ENCODE assay signal across 14 cellular contexts in the genomic region with DNA sequence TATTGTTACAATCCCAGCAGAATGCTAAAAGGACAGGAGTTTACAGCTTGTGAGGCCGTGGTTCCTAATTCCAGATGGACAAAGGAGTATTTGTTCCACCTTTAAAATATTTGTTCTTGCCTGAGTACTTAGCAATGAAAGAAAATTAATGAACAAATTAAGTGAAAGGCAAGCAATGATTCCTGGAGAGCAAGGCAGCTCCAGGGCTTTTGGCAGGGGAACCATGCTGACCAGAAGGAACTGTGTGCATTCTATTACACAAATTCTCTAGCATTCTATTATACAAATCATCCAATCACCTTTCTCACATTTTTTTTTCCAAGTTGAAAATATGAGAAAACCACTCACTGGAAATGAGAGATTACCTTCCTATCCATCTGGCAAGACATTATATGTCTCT. TPM values are rescaled to one million over a fixed set of nuclear protein-coding genes. Genes with fewer than 3 reads are reported as not detected.
A peak's percentile ranks its signal among the peaks of the same experiment; 100 is the strongest.
DNase-seq lines count a peak whose midpoint lies in the region; ATAC-seq and TF ChIP-seq lines count a peak whose summit lies in the region.
"Had no signal": no experiment of that assay in that cellular context is flagged by ENCODE, and none has a peak within 500 bp of the region (broad histone marks: within the 10 kb centered on the region; RNA-seq: fewer than 3 reads in every experiment).

No MANE protein-coding gene starts in this region.

- H2AFZ ChIP-seq in PC-9: no peak overlapping the region

- no peaks in the 10 kb centered on the region for H3K9me3 ChIP-seq in PC-9 (ENCODE audit: insufficient read depth, low read depth)
- H3K9me3 ChIP-seq: lower lobe of right lung had no signal

- H3K4me1 ChIP-seq in PC-9 (replicated peaks; ENCODE audit: insufficient read depth): peaks cover 49% of the 10 kb centered on the region

- peak; percentile 35 for DNase-seq in EH (ENCODE audit: low read depth)
- DNase-seq in PC-9: peak; percentile 48 to 76
- DNase-seq in epithelial cell of esophagus (ENCODE audit: low read depth): peak; percentile 64
- no peak for DNase-seq in progenitor cell of endocrine pancreas (ENCODE audit: low spot score, unreplicated experiment)
- no peak for DNase-seq in HPDE6-E6E7 (ENCODE audit: extremely low spot score)
- DNase-seq in NCI-H1092 treated with DMSO at 0.1 percent for 48 hours (lab: John Stamatoyannopoulos, UW): no peak
- DNase-seq: DND-41, lower lobe of right lung, NCI-H1436 treated with DMSO at 0.1 percent for 48 hours, NCI-H82, right cardiac atrium had no signal

- peak overlapping the region; percentile 73 for H3K27ac Mint-ChIP-seq in progenitor cell of endocrine pancreas

- H3K9me2 ChIP-seq in PC-9 (ENCODE audit: insufficient read depth): no peaks in the 10 kb centered on the region

- H4K20me1 ChIP-seq in PC-9 (ENCODE audit: insufficient read depth): no peaks in the 10 kb centered on the region

- no TSS peak for BruUV-seq in PC-9 (replicated peaks; lab: Mats Ljungman, UMichigan)

- peak overlapping the region; percentile 74 for H3K4me3 Mint-ChIP-seq in progenitor cell of endocrine pancreas (ENCODE audit: low read depth)

- ATAC-seq in HG03457 (IDR thresholded peaks at IDR 0.05; ENCODE audit: unreplicated experiment) (no peak), GM21576 (IDR thresholded peaks at IDR 0.05; ENCODE audit: unreplicated experiment) (no peak)

- peak overlapping the region; percentile 93 for H3K27ac ChIP-seq in PC-9
- H3K27ac ChIP-seq: cardiac muscle cell, lower lobe of right lung had no signal

- peak overlapping the region; percentile 22; the same call in 1 of the 2 replicates for H3K4me3 ChIP-seq in PC-9
- no peak overlapping the region for H3K4me3 ChIP-seq in epithelial cell of esophagus (ENCODE audit: low read length)
- H3K4me3 ChIP-seq: cardiac muscle cell, lower lobe of right lung had no signal

- CTCF ChIA-PET in PC-9 (lab: Charles Lee): interaction anchor here (0.7 kb wide), 1 partner anchor 245 kb away, joined by 3 read pairs; no protein-coding TSS in a partner anchor

- intact Hi-C loops in PC-9 (cut with micrococcal nuclease; ENCODE audit: unreplicated experiment): loop anchor here (1.0 to 10.0 kb wide), 5 partner anchors 12 to 1216 kb away; a partner anchor contains a TSS

- peaks cover 26% of the 10 kb centered on the region for H3K79me2 ChIP-seq in PC-9 (ENCODE audit: low read depth)

- peaks cover 44% of the 10 kb centered on the region for H3F3A ChIP-seq in PC-9 (ENCODE audit: insufficient read depth, low read depth)

- no peaks in the 10 kb centered on the region for H3K27me3 ChIP-seq in PC-9 (ENCODE audit: insufficient read depth, low read depth)

- peaks cover 35% of the 10 kb centered on the region for H3K4me1 Mint-ChIP-seq in progenitor cell of endocrine pancreas (ENCODE audit: low read depth)

- no peak for TF ChIP-seq CTCF in PC-9 (conservative IDR thresholded peaks at IDR 0.05)
- TF ChIP-seq CTCF in epithelial cell of esophagus (IDR thresholded peaks at IDR 0.05; ENCODE audit: insufficient read depth, low read depth, low read length, missing control alignments): no peak
- TF ChIP-seq CTCF in progenitor cell of endocrine pancreas (IDR thresholded peaks at IDR 0.05; ENCODE audit: unreplicated experiment): no peak

- POLR2A ChIA-PET in PC-9 (lab: Charles Lee; ENCODE audit: unreplicated experiment): interaction anchor here (0.6 to 1.4 kb wide), 7 partner anchors 13 to 498 kb away, joined by 4 to 23 read pairs (median 5); a partner anchor contains a TSS

- peak overlapping the region; percentile 89 for H3K4me2 ChIP-seq in PC-9

- no peaks in the 10 kb centered on the region for H3K9me3 Mint-ChIP-seq in progenitor cell of endocrine pancreas (ENCODE audit: low read depth)

- H3K36me3 Mint-ChIP-seq in progenitor cell of endocrine pancreas (ENCODE audit: insufficient read depth): peaks cover 12% of the 10 kb centered on the region

- H3K27me3 Mint-ChIP-seq in progenitor cell of endocrine pancreas: peaks cover 31% of the 10 kb centered on the region

- H3K36me3 ChIP-seq in PC-9 (ENCODE audit: low read depth): 0 out of 2 replicates have a peak, but pooled peaks cover 7% of the 10 kb centered on the region

RNA-seq across cellular contexts. Expression of a gene that starts 1.8 kb away (rescaled TPM):
- total RNA-seq in PC-9 (2021): 56.7 and 87.9 TPM in 2 replicates
- 26.0 and 28.8 TPM in 2 replicates for total RNA-seq in progenitor cell of endocrine pancreas

Comparison
In these comparisons a context has a peak if more than half of its experiments do, and no peak if none do; other contexts are left out.
1. DNase-seq: peak in EH (single experiment), PC-9 (2 of 2) and epithelial cell of esophagus (single experiment); none in progenitor cell of endocrine pancreas (single experiment), HPDE6-E6E7 (single experiment) and NCI-H1092 treated with DMSO at 0.1 percent for 48 hours (single experiment).